15 cellular contexts compared by ENCODE assay signal in genomic region chr1:114062646-114063045, GRCh38.
"Had no signal": no experiment of that assay in that cellular context is flagged by ENCODE, and none has a peak within 500 bp of the region (broad histone marks: within the 10 kb centered on the region; RNA-seq: fewer than 3 reads in every experiment).

No MANE protein-coding gene starts in this region.

- H3K9me3 ChIP-seq: colonic mucosa, tibial artery had no signal

- H3K27ac ChIP-seq: brain microvascular endothelial cell, colonic mucosa, neural progenitor cell, tibial artery had no signal

- H3K36me3 Mint-ChIP-seq: activated naive CD8-positive, alpha-beta T cell treated with anti-CD3 and anti-CD28 coated beads for 36 hours; neural progenitor cell had no signal

- DNase-seq: activated CD4-positive, alpha-beta T cell treated with anti-CD3 and anti-CD28 coated beads, Interleukin-2, amount 50 U/mL, for 4 hours; activated naive CD8-positive, alpha-beta T cell treated with anti-CD3 and anti-CD28 coated beads for 36 hours; activated T-cell treated with anti-CD3 and anti-CD28 coated beads for 4 hours; anterior cingulate cortex; brain microvascular endothelial cell; central memory CD4-positive, alpha-beta T cell; colonic mucosa; mesenchymal stem cell; naive thymus-derived CD4-positive, alpha-beta T cell; stimulated activated naive CD8-positive, alpha-beta T cell treated with anti-CD3 and anti-CD28 coated beads, Interleukin-15, Interleukin-2, amounts not matched to agents 100 U/mL and 50 U/mL, for 24 hours; substantia nigra; tibial artery had no signal

- H3K4me3 Mint-ChIP-seq: activated naive CD8-positive, alpha-beta T cell treated with anti-CD3 and anti-CD28 coated beads for 36 hours; naive thymus-derived CD4-positive, alpha-beta T cell; neural progenitor cell; T-helper 1 cell treated with Interleukin-12 subunit alpha and Interleukin-12 subunit beta and Interleukin-4 antibody, amounts not matched to agents 30 μg/mL and 1 μg/mL, for 36 hours had no signal

- H3K4me2 ChIP-seq: neural progenitor cell had no signal

- H3K27me3 Mint-ChIP-seq: activated naive CD8-positive, alpha-beta T cell treated with anti-CD3 and anti-CD28 coated beads for 36 hours; progenitor cell of endocrine pancreas had no signal

- H3K27ac Mint-ChIP-seq: activated naive CD8-positive, alpha-beta T cell treated with anti-CD3 and anti-CD28 coated beads for 36 hours; naive thymus-derived CD4-positive, alpha-beta T cell; neural progenitor cell; progenitor cell of endocrine pancreas; T-helper 1 cell treated with Interleukin-12 subunit alpha and Interleukin-12 subunit beta and Interleukin-4 antibody, amounts not matched to agents 30 μg/mL and 1 μg/mL, for 36 hours had no signal

- H3K4me1 ChIP-seq: colonic mucosa, tibial artery had no signal

- H2AFZ ChIP-seq: neural progenitor cell had no signal

- H3K9ac ChIP-seq: neural progenitor cell had no signal

- H3K9me3 Mint-ChIP-seq: activated naive CD8-positive, alpha-beta T cell treated with anti-CD3 and anti-CD28 coated beads for 36 hours had no signal

- H3K4me3 ChIP-seq: colonic mucosa, neural progenitor cell, tibial artery had no signal

- H3K27me3 ChIP-seq: colonic mucosa, neural progenitor cell, tibial artery had no signal

- H3K36me3 ChIP-seq: brain microvascular endothelial cell, colonic mucosa, neural progenitor cell, tibial artery had no signal

- H3K4me1 Mint-ChIP-seq: activated naive CD8-positive, alpha-beta T cell treated with anti-CD3 and anti-CD28 coated beads for 36 hours had no signal

- ATAC-seq: naive thymus-derived CD4-positive, alpha-beta T cell; stimulated activated naive CD8-positive, alpha-beta T cell treated with anti-CD3 and anti-CD28 coated beads, Interleukin-15, Interleukin-2, amounts not matched to agents 100 U/mL and 50 U/mL, for 24 hours had no signal
